ENCODE assay signal across 7 cellular contexts in the genomic region with DNA sequence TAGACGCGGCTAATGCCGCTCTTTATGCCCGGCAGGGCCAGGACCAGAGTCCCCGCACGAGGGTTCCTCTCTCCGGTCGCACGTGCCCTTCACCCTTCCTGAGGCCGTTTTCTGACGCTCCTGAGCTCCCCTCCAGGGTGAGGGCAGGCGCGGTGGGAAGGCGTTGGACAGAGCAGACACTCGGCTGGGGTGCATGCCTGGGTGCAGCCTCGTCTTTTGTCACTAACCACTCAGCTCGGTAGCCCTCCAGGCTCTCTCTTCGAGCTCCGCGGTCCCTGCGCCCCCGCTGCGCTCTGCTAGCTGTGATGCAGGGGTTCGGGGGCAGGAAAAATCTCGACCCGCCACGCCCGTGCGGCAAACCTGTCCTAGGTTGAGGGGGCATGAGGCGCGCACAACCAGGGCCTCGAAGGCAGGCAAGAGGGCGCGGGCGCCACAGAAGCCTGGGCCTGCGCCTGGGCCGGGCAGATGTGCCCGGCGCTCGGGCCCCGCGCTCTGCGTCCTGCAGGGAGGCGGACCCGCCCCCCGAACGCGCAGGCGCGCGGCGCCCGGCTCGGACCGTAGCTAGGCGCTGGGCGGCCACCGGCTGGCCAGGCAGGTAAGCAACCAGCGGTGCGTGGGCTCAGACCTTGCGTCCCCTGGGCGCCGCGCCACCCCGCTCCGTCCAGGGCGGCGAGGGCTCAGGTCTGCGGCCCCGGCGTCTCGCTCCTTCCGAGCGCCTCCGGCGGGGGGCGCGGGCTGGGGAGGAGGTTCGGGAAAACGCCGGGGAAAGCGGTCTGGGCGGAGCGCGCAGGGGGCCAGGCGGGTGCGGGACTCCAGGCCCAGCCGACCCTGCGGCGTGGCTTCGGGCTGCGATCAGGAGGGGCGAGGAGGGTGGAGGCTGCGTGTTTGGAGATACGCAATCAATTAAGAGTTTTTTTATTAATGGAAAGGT. TPM values are rescaled to one million over a fixed set of nuclear protein-coding genes. Genes with fewer than 3 reads are reported as not detected.
DNase-seq lines count a peak whose midpoint lies in the region; ATAC-seq and TF ChIP-seq lines count a peak whose summit lies in the region.

L3MBTL1 (plus strand) TSS at position 548 of the 931 bp plus-strand sequence. CDS start 5,807 bp downstream, outside the sequence.

- H3K4me3 Mint-ChIP-seq in progenitor cell of endocrine pancreas (ENCODE audit: low read depth), result peak within 1 kb of the TSS; percentile 74

- intact Hi-C loops in adrenal gland (cut with DNase I) (no loop called here), left ventricle myocardium superior (cut with micrococcal nuclease) (no loop called here)

- CTCF ChIA-PET in GM10248 (lab: Yijun Ruan, JAX), result interaction anchor here (0.7 kb wide), 1 partner anchor 43 kb away, joined by 3 read pairs; no protein-coding TSS in a partner anchor

- peak; percentile 95 for ATAC-seq in left ventricle myocardium superior

- no peaks in the 10 kb centered on the region for H3K36me3 ChIP-seq in adrenal gland (replicated peaks in 1 of 2)

- no peak within 1 kb of the TSS for H3K27ac Mint-ChIP-seq in progenitor cell of endocrine pancreas

- H3K4me3 ChIP-seq in adrenal gland, result peak within 1 kb of the TSS in 2 of 4 donors; percentile 47 to 86

- 6 to 23% (median 10%) methylated on average over 22 to 95 of the region's 95 CpGs for WGBS in adrenal gland, 4 donors

- peaks cover 0 to 13% of the 10 kb centered on the region in 2 donors for H3K4me1 ChIP-seq in adrenal gland (replicated peaks in 1 of 2)

- POLR2A ChIA-PET in GM10248 (lab: Yijun Ruan, JAX), result no interaction called here

- H3K27me3 Mint-ChIP-seq in progenitor cell of endocrine pancreas, result peaks cover 28% of the 10 kb centered on the region

- TF ChIP-seq CTCF in GM10248 (IDR thresholded peaks at IDR 0.05; ENCODE audit: control extremely low read depth, extremely low read depth, low read depth, missing control alignments) (no peak), adrenal gland (IDR thresholded peaks at IDR 0.05) (no peak), progenitor cell of endocrine pancreas (IDR thresholded peaks at IDR 0.05; ENCODE audit: unreplicated experiment) (peak; percentile 21)

- TF ChIP-seq POLR2A in adrenal gland (IDR thresholded peaks at IDR 0.05), result peak in 1 of 2 donors; percentile 33

- H3K27me3 ChIP-seq in adrenal gland, result no peaks in the 10 kb centered on the region

- DNase-seq in GM10248 (ENCODE audit: extremely low spot score) (peak; percentile 65), NCI-H2196 (lab: John Stamatoyannopoulos, UW; ENCODE audit: unreplicated experiment) (peak; percentile 54), adrenal gland (peak; percentile 36 to 59 (median 51)), left ventricle myocardium superior (peak; percentile 73), progenitor cell of endocrine pancreas (ENCODE audit: low spot score, unreplicated experiment) (peak; percentile 72), amniotic stem cell (lab: John Stamatoyannopoulos, UW) (no peak)
- no peak for DNase-seq in effector CD8-positive, alpha-beta T cell (lab: John Stamatoyannopoulos, UW)

- no peaks in the 10 kb centered on the region for H3K36me3 Mint-ChIP-seq in progenitor cell of endocrine pancreas (ENCODE audit: insufficient read depth)

- no peaks in the 10 kb centered on the region for H3K9me3 Mint-ChIP-seq in progenitor cell of endocrine pancreas (ENCODE audit: low read depth)

- H3K27ac ChIP-seq in adrenal gland, result no peak within 1 kb of the TSS

- H3K9me3 ChIP-seq in adrenal gland (replicated peaks in 1 of 3), result no peaks in the 10 kb centered on the region

- no peaks in the 10 kb centered on the region for H3K4me1 Mint-ChIP-seq in progenitor cell of endocrine pancreas (ENCODE audit: low read depth)

RNA-seq across cellular contexts. Expression of gene L3MBTL1, which starts in this region (rescaled TPM):
- total RNA-seq in adrenal gland (10 to 100 TPM in 6 of 8 donors, 1 to 10 TPM in 2; 5.2 to 21.9 (median 16.9) TPM), left ventricle myocardium superior (5.7 TPM), progenitor cell of endocrine pancreas (42.8 and 45.7 TPM in 2 replicates)
- 10 to 100 TPM in 2 of 3 donors, 1 to 10 TPM in 1; 3.3 to 24.4 (median 10.9) TPM for polyA plus RNA-seq in adrenal gland

Comparison
In these comparisons a context has a peak if more than half of its experiments do, and no peak if none do; other contexts are left out.
1. DNase-seq: peak in GM10248 (single experiment), NCI-H2196 (single experiment), adrenal gland (7 of 7), left ventricle myocardium superior (single experiment) and progenitor cell of endocrine pancreas (single experiment); none in amniotic stem cell (single experiment) and effector CD8-positive, alpha-beta T cell (single experiment).